In the genomic region with DNA sequence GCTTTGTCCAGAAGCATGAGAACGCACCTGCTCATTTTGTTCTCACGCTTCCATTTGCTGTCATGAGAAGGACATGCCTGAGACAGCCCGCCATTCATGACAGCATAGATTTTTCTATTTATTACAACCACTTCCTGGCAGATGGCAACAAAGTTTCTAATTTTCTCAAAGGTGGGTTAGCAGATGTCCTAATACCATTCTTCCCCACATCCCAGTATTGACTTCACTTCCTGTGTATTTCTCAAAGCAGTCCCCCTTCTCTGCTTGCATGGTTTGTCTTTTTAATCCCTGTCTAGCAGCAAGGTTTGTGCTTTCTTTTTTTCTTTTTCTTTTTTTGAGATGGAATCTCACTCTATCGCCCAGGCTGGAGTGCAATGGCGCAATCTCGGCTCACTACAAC, we compare ENCODE assay signal across 8 cellular contexts.
"Had no signal": no experiment of that assay in that cellular context is flagged by ENCODE, and none has a peak within 500 bp of the region (broad histone marks: within the 10 kb centered on the region; RNA-seq: fewer than 3 reads in every experiment).

No MANE protein-coding gene starts in this region.

- H3K4me3 Mint-ChIP-seq: GM23338, H9 had no signal

- DNase-seq: HCEC 1CT, IMR-90, KG1 had no signal

- H2AFZ ChIP-seq: GM23338 had no signal

- ATAC-seq: GM23338 had no signal

- H3K27ac Mint-ChIP-seq: GM23338, H9 had no signal

- FAIRE-seq: H1, H54, HTR-8/SVneo had no signal

- H3K4me2 ChIP-seq: GM23338 had no signal

- H3K4me3 ChIP-seq: GM23338 had no signal
